8 cellular contexts compared by ENCODE assay signal in the genomic region with DNA sequence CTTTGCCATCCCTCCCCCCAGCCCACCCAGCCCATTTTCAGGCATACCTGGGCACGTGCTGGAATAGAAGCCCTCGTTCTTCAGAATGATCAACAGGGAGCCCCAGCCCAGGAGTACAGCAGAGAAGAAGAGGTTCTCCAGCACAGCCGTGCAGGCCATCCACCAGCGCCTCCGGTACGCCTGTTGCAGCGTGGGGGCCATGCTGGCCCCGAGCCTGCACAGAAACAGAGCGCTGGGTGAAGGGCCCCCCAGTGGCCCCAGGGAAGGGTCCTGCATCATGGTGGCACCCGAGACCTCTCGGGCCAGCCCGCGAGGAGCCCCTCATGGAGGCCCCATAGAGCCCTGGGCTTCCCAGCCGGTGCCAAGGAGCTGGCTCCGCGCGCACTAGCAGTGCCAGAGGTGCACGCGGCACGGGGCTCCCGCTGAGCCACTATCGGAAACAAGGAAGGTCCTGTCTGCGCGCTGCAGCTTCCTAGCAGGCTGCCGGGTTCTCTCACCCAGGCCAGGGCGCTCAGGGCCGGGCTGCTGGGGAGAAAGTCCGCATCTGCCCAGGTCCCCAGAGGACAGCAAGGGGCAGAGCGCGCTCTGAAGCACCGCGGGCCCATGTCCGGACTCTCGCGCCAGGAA. TPM values are rescaled to one million over a fixed set of nuclear protein-coding genes. Genes with fewer than 3 reads are reported as not detected.
A peak's percentile ranks its signal among the peaks of the same experiment; 100 is the strongest.
DNase-seq lines count a peak whose midpoint lies in the region; ATAC-seq and TF ChIP-seq lines count a peak whose summit lies in the region.

No MANE protein-coding gene starts in this region.

- no peaks in the 10 kb centered on the region for H3K36me3 Mint-ChIP-seq in activated T-helper 17 cell treated with anti-CD3 and anti-CD28 coated beads, Interleukin-2, amount 50 U/mL, for 72 hours (ENCODE audit: low read depth)

- no peak overlapping the region for H3K27ac ChIP-seq in HCT116 (ENCODE audit: low read depth, low read length)

- peak overlapping the region; percentile 96 for H3K4me2 ChIP-seq in HCT116 (ENCODE audit: low read length)

- no peaks in the 10 kb centered on the region for H3K79me2 ChIP-seq in HCT116 (ENCODE audit: insufficient read depth, low read length)

- no peaks in the 10 kb centered on the region for H3K9me3 ChIP-seq in HCT116 (ENCODE audit: control insufficient read depth in 1 of 2, insufficient read depth in 1 of 2, low read depth in 1 of 2, low read length in 2 of 2)

- POLR2A ChIA-PET in HCT116 (lab: Charles Lee): interaction anchor here (2.4 kb wide), 1 partner anchor 21 kb away, joined by 7 read pairs; no protein-coding TSS in a partner anchor

- TF ChIP-seq CTCF in GM12875 (IDR thresholded peaks at IDR 0.05; ENCODE audit: borderline replicate concordance, insufficient read depth, low read depth, low read length): no peak
- no peak for TF ChIP-seq CTCF in HCT116 (IDR thresholded peaks at IDR 0.05 in 2 of 3, conservative IDR thresholded peaks at IDR 0.05 in 1 of 3; ENCODE audit: borderline replicate concordance in 1 of 3, insufficient read depth in 1 of 3, low read depth in 2 of 3, low read length in 2 of 3)

- no peaks in the 10 kb centered on the region for H3K9me2 ChIP-seq in HCT116 (ENCODE audit: insufficient read depth)

- H3K27ac Mint-ChIP-seq in activated T-helper 17 cell treated with anti-CD3 and anti-CD28 coated beads, Interleukin-2, amount 50 U/mL, for 72 hours: no peak overlapping the region

- no peak for TF ChIP-seq POLR2A in HCT116 (IDR thresholded peaks at IDR 0.05; ENCODE audit: borderline replicate concordance, extremely low read depth, insufficient read depth, insufficient read length)

- DNase-seq in HCT116 (ENCODE audit: low read depth, low spot score) (no peak), NCI-H1105 treated with DMSO at 0.1 percent for 48 hours (lab: John Stamatoyannopoulos, UW) (peak; percentile 22), Right ventricle myocardium inferior (ENCODE audit: missing footprints) (no peak), posterior cingulate gyrus (peak in 6 of 10 donors; percentile 18 to 89 (median 60)), pons (ENCODE audit: low spot score) (no peak), medulla oblongata (ENCODE audit: extremely low spot score) (no peak)

- no peaks in the 10 kb centered on the region for H3K27me3 Mint-ChIP-seq in activated T-helper 17 cell treated with anti-CD3 and anti-CD28 coated beads, Interleukin-2, amount 50 U/mL, for 72 hours

- H2AFZ ChIP-seq in HCT116 (ENCODE audit: low read depth, low read length, poor library complexity, severe bottlenecking): no peak overlapping the region

- no peaks in the 10 kb centered on the region for H4K20me1 ChIP-seq in HCT116 (ENCODE audit: insufficient read depth)

- H3K4me1 ChIP-seq in HCT116 (ENCODE audit: control insufficient read depth in 1 of 2, insufficient read depth in 2 of 2, low read length in 2 of 2): peaks cover 3 to 15% of the 10 kb centered on the region in 2 experiments; a peak in 3 of 4 replicates

- 0 out of 2 replicates have a peak, but pooled peaks have one; percentile 9 for ATAC-seq in HCT116
- peak; percentile 42 for ATAC-seq in activated T-helper 17 cell treated with anti-CD3 and anti-CD28 coated beads, Interleukin-2, amount 50 U/mL, for 72 hours (replicated peaks)
- ATAC-seq in Right ventricle myocardium inferior: peak; percentile 45

- no peaks in the 10 kb centered on the region for H3K36me3 ChIP-seq in HCT116 (ENCODE audit: control insufficient read depth in 1 of 2, insufficient read depth in 2 of 2, low read length in 2 of 2)

- peak overlapping the region; percentile 96 for H3K4me3 Mint-ChIP-seq in activated T-helper 17 cell treated with anti-CD3 and anti-CD28 coated beads, Interleukin-2, amount 50 U/mL, for 72 hours

- no peaks in the 10 kb centered on the region for H3K9me3 Mint-ChIP-seq in activated T-helper 17 cell treated with anti-CD3 and anti-CD28 coated beads, Interleukin-2, amount 50 U/mL, for 72 hours

- no TSS peak for BruUV-seq in HCT116 (replicated peaks; lab: Mats Ljungman, UMichigan)

- H3K27me3 ChIP-seq in HCT116 (ENCODE audit: insufficient read depth, low read length): no peaks in the 10 kb centered on the region

- CTCF ChIA-PET in HCT116 (lab: Charles Lee): interaction anchor here (1.2 to 2.7 kb wide), 2 partner anchors 13 to 20 kb away, joined by 4 to 15 read pairs; no protein-coding TSS in a partner anchor

- TF ChIP-seq RAD21 in HCT116 (IDR thresholded peaks at IDR 0.05; ENCODE audit: low read depth): no peak

- H3K4me1 Mint-ChIP-seq in activated T-helper 17 cell treated with anti-CD3 and anti-CD28 coated beads, Interleukin-2, amount 50 U/mL, for 72 hours: no peaks in the 10 kb centered on the region

- RAD21 ChIA-PET in HCT116 (lab: Charles Lee; ENCODE audit: low non-redundant PET in 1 of 2, low total read pairs in 2 of 2, uncharacterized antibody in 2 of 2, unreplicated experiment in 2 of 2): no interaction called here

- H3K4me3 ChIP-seq in GM12875 (ENCODE audit: low read depth, low read length): peak overlapping the region; percentile 98
- H3K4me3 ChIP-seq in HCT116 (replicated peaks in 1 of 2; ENCODE audit: low read depth in 1 of 2, low read length in 2 of 2): peak overlapping the region; percentile 70 to 73; a peak in 3 of 4 replicates

- intact Hi-C loops in HCT116 (cut with micrococcal nuclease): no loop called here
- intact Hi-C loops in Right ventricle myocardium inferior (cut with DNase I): loop anchor here (2.0 kb wide), 1 partner anchor 15 kb away; no protein-coding TSS in a partner anchor
- intact Hi-C loops in posterior cingulate gyrus (cut with DNase I): no loop called here

- H3K9ac ChIP-seq in HCT116 (ENCODE audit: low read length): no peak overlapping the region

TF ChIP-seq in HCT116, 20 proteins besides CTCF, POLR2A, EP300 and RAD21 (continues in another document):
- TF ChIP-seq, protein P1, sequence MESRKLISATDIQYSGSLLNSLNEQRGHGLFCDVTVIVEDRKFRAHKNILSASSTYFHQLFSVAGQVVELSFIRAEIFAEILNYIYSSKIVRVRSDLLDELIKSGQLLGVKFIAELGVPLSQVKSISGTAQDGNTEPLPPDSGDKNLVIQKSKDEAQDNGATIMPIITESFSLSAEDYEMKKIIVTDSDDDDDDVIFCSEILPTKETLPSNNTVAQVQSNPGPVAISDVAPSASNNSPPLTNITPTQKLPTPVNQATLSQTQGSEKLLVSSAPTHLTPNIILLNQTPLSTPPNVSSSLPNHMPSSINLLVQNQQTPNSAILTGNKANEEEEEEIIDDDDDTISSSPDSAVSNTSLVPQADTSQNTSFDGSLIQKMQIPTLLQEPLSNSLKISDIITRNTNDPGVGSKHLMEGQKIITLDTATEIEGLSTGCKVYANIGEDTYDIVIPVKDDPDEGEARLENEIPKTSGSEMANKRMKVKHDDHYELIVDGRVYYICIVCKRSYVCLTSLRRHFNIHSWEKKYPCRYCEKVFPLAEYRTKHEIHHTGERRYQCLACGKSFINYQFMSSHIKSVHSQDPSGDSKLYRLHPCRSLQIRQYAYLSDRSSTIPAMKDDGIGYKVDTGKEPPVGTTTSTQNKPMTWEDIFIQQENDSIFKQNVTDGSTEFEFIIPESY (IDR thresholded peaks at IDR 0.05; ENCODE audit: extremely low read depth, insufficient replicate concordance, low read length): no peak
- TF ChIP-seq CEBPB (IDR thresholded peaks at IDR 0.05; ENCODE audit: low read depth) (no peak), JUND (IDR thresholded peaks at IDR 0.05) (no peak)
- TF ChIP-seq, protein P2, sequence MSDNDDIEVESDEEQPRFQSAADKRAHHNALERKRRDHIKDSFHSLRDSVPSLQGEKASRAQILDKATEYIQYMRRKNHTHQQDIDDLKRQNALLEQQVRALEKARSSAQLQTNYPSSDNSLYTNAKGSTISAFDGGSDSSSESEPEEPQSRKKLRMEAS (IDR thresholded peaks at IDR 0.05): no peak

RNA-seq across cellular contexts. Expression of a gene that starts 1.5 kb away (rescaled TPM):
- total RNA-seq in HCT116 (2021; ENCODE audit: unreplicated experiment): 11.8 TPM
- polyA plus RNA-seq in HCT116 (2012): 12.9 and 13.5 TPM in 2 replicates
- 10 to 100 TPM in 1 of 2 donors, 1 to 10 TPM in 1; 9.1 to 20.0 TPM for total RNA-seq in activated T-helper 17 cell treated with anti-CD3 and anti-CD28 coated beads, Interleukin-2, amount 50 U/mL, for 72 hours
- 6.4 TPM for total RNA-seq in Right ventricle myocardium inferior

RNA-seq across cellular contexts. Expression of a gene that starts 16.5 kb away (rescaled TPM):
- total RNA-seq in HCT116 (2021; ENCODE audit: unreplicated experiment): 65.6 TPM
- 63.8 and 76.3 TPM in 2 replicates for polyA plus RNA-seq in HCT116 (2012)
- total RNA-seq in activated T-helper 17 cell treated with anti-CD3 and anti-CD28 coated beads, Interleukin-2, amount 50 U/mL, for 72 hours: 100 to 1,000 TPM in 1 of 2 donors, 10 to 100 TPM in 1; 56.4 to 125 TPM
- total RNA-seq in Right ventricle myocardium inferior: 58.1 TPM

RNA-seq across cellular contexts. Expression of a gene that starts 23.4 kb away (rescaled TPM):
- total RNA-seq in HCT116 (2021; ENCODE audit: unreplicated experiment): not detected
- polyA plus RNA-seq in HCT116 (2012): 0.09 and 0.11 TPM in 2 replicates
- total RNA-seq in activated T-helper 17 cell treated with anti-CD3 and anti-CD28 coated beads, Interleukin-2, amount 50 U/mL, for 72 hours: not detected
- not detected for total RNA-seq in Right ventricle myocardium inferior

RNA-seq across cellular contexts. Expression of a gene that starts 53.4 kb away (rescaled TPM):
- total RNA-seq in HCT116 (2021; ENCODE audit: unreplicated experiment): 24.8 TPM
- 26.7 and 28.2 TPM in 2 replicates for polyA plus RNA-seq in HCT116 (2012)
- total RNA-seq in activated T-helper 17 cell treated with anti-CD3 and anti-CD28 coated beads, Interleukin-2, amount 50 U/mL, for 72 hours: 100 to 1,000 TPM in 1 of 2 donors, 10 to 100 TPM in 1; 69.2 to 110 TPM
- 19.2 TPM for total RNA-seq in Right ventricle myocardium inferior

RNA-seq across cellular contexts. Expression of a gene that starts 53.7 kb away (rescaled TPM):
- 24.0 TPM for total RNA-seq in HCT116 (2021; ENCODE audit: unreplicated experiment)
- polyA plus RNA-seq in HCT116 (2012): 28.1 and 30.0 TPM in 2 replicates
- under 1 TPM; 0.22 to 0.82 TPM for total RNA-seq in activated T-helper 17 cell treated with anti-CD3 and anti-CD28 coated beads, Interleukin-2, amount 50 U/mL, for 72 hours
- total RNA-seq in Right ventricle myocardium inferior: 1.6 TPM

Comparison
In these comparisons a context has a peak if more than half of its experiments do, and no peak if none do; other contexts are left out.
1. DNase-seq: peak in NCI-H1105 treated with DMSO at 0.1 percent for 48 hours (single experiment) and posterior cingulate gyrus (6 of 10); none in HCT116 (single experiment), Right ventricle myocardium inferior (single experiment), pons (single experiment) and medulla oblongata (single experiment).
2. Peak in every context shown above with its lines, with median percentiles within 50 percentile points of each other: ATAC-seq.